Comparison of ENCODE assay signal across 17 cellular contexts in the genomic region with DNA sequence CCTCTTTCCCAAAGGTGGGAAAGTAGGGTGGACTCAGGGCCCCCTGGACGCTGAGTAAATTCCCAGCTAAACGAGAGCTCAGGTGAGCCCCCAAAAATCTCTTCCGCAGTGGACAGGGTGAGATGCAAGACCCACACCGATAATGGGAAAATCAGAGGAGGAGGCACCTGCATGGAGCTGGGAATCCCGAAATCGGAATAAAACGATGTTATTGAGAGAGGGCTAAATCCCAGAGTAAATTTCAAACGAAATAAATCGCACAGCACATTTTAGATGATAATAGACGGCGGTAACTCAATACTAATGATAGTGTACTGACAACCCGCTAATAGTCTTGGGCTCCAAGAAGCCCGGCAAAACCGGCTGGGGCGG. TPM values are rescaled to one million over a fixed set of nuclear protein-coding genes. Genes with fewer than 3 reads are reported as not detected.
"Had no signal": no experiment of that assay in that cellular context is flagged by ENCODE, and none has a peak within 500 bp of the region (broad histone marks: within the 10 kb centered on the region; RNA-seq: fewer than 3 reads in every experiment).

No MANE protein-coding gene starts in this region.

- H3K27ac ChIP-seq: esophagus squamous epithelium, gastroesophageal sphincter, hepatocyte, neutrophil, right atrium auricular region, sigmoid colon, skin epidermis had no signal

- DNase-seq: cerebellar nuclear complex; esophagus squamous epithelium; foreskin fibroblast; islet precursor cell; midbrain; naive B cell; sigmoid colon; stimulated activated CD4-positive, alpha-beta T cell treated with anti-CD3 and anti-CD28 coated beads, Interleukin-2, amount 100 ng/mL, for 24 hours; stimulated activated CD4-positive, alpha-beta T cell treated with anti-CD3 and anti-CD28 coated beads, Interleukin-4, amount 100 ng/mL, for 4 hours; stimulated activated naive CD4-positive, alpha-beta T cell; trophoblast cell had no signal

- H3K9me3 ChIP-seq: esophagus squamous epithelium, gastroesophageal sphincter, neutrophil, right atrium auricular region, sigmoid colon had no signal

- H3K4me3 ChIP-seq: esophagus squamous epithelium, gastroesophageal sphincter, hepatocyte, right atrium auricular region, sigmoid colon, skin epidermis had no signal

- H3K36me3 ChIP-seq: esophagus squamous epithelium, gastroesophageal sphincter, neutrophil, right atrium auricular region, sigmoid colon had no signal

RNA-seq across cellular contexts. Expression of gene BARHL1, which starts 3.0 kb away (rescaled TPM):
- polyA plus RNA-seq: hepatocyte, sigmoid colon, urinary bladder had no signal
